Comparison of ENCODE assay signal across 23 cellular contexts in genomic region chr11:104771782-104772181, GRCh38.
DNase-seq lines count a peak whose midpoint lies in the region; ATAC-seq and TF ChIP-seq lines count a peak whose summit lies in the region.
"Had no signal": no experiment of that assay in that cellular context is flagged by ENCODE, and none has a peak within 500 bp of the region (broad histone marks: within the 10 kb centered on the region; RNA-seq: fewer than 3 reads in every experiment).

No MANE protein-coding gene starts in this region.

- BruUV-seq in PC-3 (replicated peaks; lab: Mats Ljungman, UMichigan) (no TSS peak), MCF 10A (replicated peaks; lab: Mats Ljungman, UMichigan) (no TSS peak)

- 0 out of 2 replicates have a peak overlapping the region, but pooled peaks have one; percentile 27 for H3K27ac ChIP-seq in PC-3 (ENCODE audit: low read length)
- peak overlapping the region; percentile 54 for H3K27ac ChIP-seq in fibroblast of lung (ENCODE audit: insufficient read depth, low read length)
- peak overlapping the region in 11 of 21 experiments; percentile 6 to 55 (median 45) for H3K27ac ChIP-seq in skin epidermis
- H3K27ac ChIP-seq: dorsolateral prefrontal cortex, upper lobe of left lung had no signal

- H3K27me3 ChIP-seq in PC-3 (ENCODE audit: low read length) (no peaks in the 10 kb centered on the region), fibroblast of lung (ENCODE audit: control insufficient read depth, insufficient read depth, low read length) (no peaks in the 10 kb centered on the region)
- H3K27me3 ChIP-seq: dorsolateral prefrontal cortex, upper lobe of left lung had no signal

- no peak overlapping the region for H3K4me2 ChIP-seq in PC-3 (ENCODE audit: low read length)
- no peak overlapping the region for H3K4me2 ChIP-seq in fibroblast of lung (ENCODE audit: extremely low read depth, insufficient read depth, low read length)

- H4K20me1 ChIP-seq in PC-3 (ENCODE audit: low read length) (no peaks in the 10 kb centered on the region), fibroblast of lung (ENCODE audit: control insufficient read depth, extremely low read depth, insufficient read depth, low read length) (no peaks in the 10 kb centered on the region)

- intact Hi-C loops in PC-3 (cut with micrococcal nuclease) (loop anchor here (5.0 kb wide), 3 partner anchors 104 to 164 kb away; no protein-coding TSS in a partner anchor), MCF 10A (cut with micrococcal nuclease) (no loop called here)

- DNase-seq in PC-3 (peak; percentile 85), MCF 10A (ENCODE audit: unreplicated experiment) (no peak), fibroblast of lung (ENCODE audit: low read depth in 2 of 2) (peak in 1 of 2 donors; percentile 33), HuH-7.5 (ENCODE audit: low spot score) (no peak), NCI-H2081 treated with DMSO at 0.1 percent for 48 hours (lab: John Stamatoyannopoulos, UW) (no peak), LoVo (ENCODE audit: low spot score) (no peak)
- DNase-seq in stimulated activated naive CD4-positive, alpha-beta T cell (lab: John Stamatoyannopoulos, UW): no peak
- DNase-seq: activated CD4-positive, alpha-beta T cell treated with anti-CD3 and anti-CD28 coated beads, Interleukin-2, amount 50 U/mL, for 4 hours; activated naive CD4-positive, alpha-beta T cell treated with anti-CD3 and anti-CD28 coated beads, Interleukin-2, amount 10 ng/mL, durations not matched to agents 7 days and 5 days; aorta; CD4-positive, CD25-positive, alpha-beta regulatory T cell; dorsolateral prefrontal cortex; GOT3; KBM-7; NCI-H1694; stimulated activated CD4-positive, alpha-beta T cell treated with anti-CD3 and anti-CD28 coated beads, Interleukin-1b, Interleukin-23, amount 100 ng/mL, for 48 hours; T1000; upper lobe of left lung had no signal

- H2AFZ ChIP-seq in PC-3 (ENCODE audit: low read length) (peak overlapping the region; percentile 9; the same call in 1 of the 2 replicates), fibroblast of lung (ENCODE audit: low read length) (peak overlapping the region; percentile 54)

- peak overlapping the region; percentile 46 for H3K27ac Mint-ChIP-seq in MCF 10A (ENCODE audit: low read depth, unreplicated experiment)
- H3K27ac Mint-ChIP-seq: activated T-helper 1 cell treated with anti-CD3 and anti-CD28 coated beads, Interleukin-12 subunit alpha, Interleukin-12 subunit beta, Interleukin-2, Interleukin-4 antibody, amounts not matched to agents 30 ng/mL and 10 ng/mL and 1 ng/mL, durations not matched to agents 14 hours and 24 hours and 36 hours; WTC11 had no signal

- peaks cover 18% of the 10 kb centered on the region for H3K9me3 Mint-ChIP-seq in MCF 10A (ENCODE audit: unreplicated experiment)
- H3K9me3 Mint-ChIP-seq: central memory CD8-positive, alpha-beta T cell had no signal

- H3K4me3 ChIP-seq in PC-3 (ENCODE audit: low read length): no peak overlapping the region
- no peak overlapping the region for H3K4me3 ChIP-seq in fibroblast of lung (replicated peaks in 1 of 4; ENCODE audit: control extremely low read depth in 1 of 4, insufficient read depth in 1 of 4, low read depth in 3 of 4, low read length in 4 of 4)
- no peak overlapping the region for H3K4me3 ChIP-seq in skin epidermis
- H3K4me3 ChIP-seq: lung, upper lobe of left lung had no signal

- POLR2A ChIA-PET in PC-3 (lab: Charles Lee; ENCODE audit: unreplicated experiment) (interaction anchor here (0.7 kb wide), 1 partner anchor 79 kb away, joined by 4 read pairs; no protein-coding TSS in a partner anchor), MCF 10A (lab: Yijun Ruan, JAX) (no interaction called here)

- H3K9me2 ChIP-seq in PC-3 (replicated peaks; ENCODE audit: low read length): no peaks in the 10 kb centered on the region

- no peaks in the 10 kb centered on the region for H3K79me2 ChIP-seq in PC-3 (ENCODE audit: low read length)
- no peaks in the 10 kb centered on the region for H3K79me2 ChIP-seq in fibroblast of lung (ENCODE audit: control insufficient read depth, insufficient read depth, low read length)

- H3K36me3 Mint-ChIP-seq in MCF 10A (ENCODE audit: insufficient read depth, unreplicated experiment): no peaks in the 10 kb centered on the region
- H3K36me3 Mint-ChIP-seq: CD4-positive, CD25-positive, alpha-beta regulatory T cell had no signal

- H3K36me3 ChIP-seq in PC-3 (ENCODE audit: low read depth, low read length) (no peaks in the 10 kb centered on the region), fibroblast of lung (ENCODE audit: control insufficient read depth, insufficient read depth, low read length) (no peaks in the 10 kb centered on the region)
- H3K36me3 ChIP-seq: upper lobe of left lung had no signal

- CTCF ChIA-PET in PC-3 (lab: Charles Lee): no interaction called here
- CTCF ChIA-PET in MCF 10A (lab: Yijun Ruan, JAX): no interaction called here

- peaks cover 4% of the 10 kb centered on the region for H3F3A ChIP-seq in PC-3 (ENCODE audit: low read length, unreplicated experiment)

- H3K27me3 Mint-ChIP-seq in MCF 10A (ENCODE audit: insufficient read depth, unreplicated experiment): no peaks in the 10 kb centered on the region
- H3K27me3 Mint-ChIP-seq: activated naive CD4-positive, alpha-beta T cell treated with anti-CD3 and anti-CD28 coated beads, Interleukin-2, amount 10 ng/mL, durations not matched to agents 7 days and 5 days; CD4-positive, CD25-positive, alpha-beta regulatory T cell; central memory CD8-positive, alpha-beta T cell had no signal

- no peak for TF ChIP-seq CTCF in PC-3 (conservative IDR thresholded peaks at IDR 0.05; ENCODE audit: low read depth, low read length)
- no peak for TF ChIP-seq CTCF in MCF 10A (IDR thresholded peaks at IDR 0.05; ENCODE audit: unreplicated experiment)
- no peak for TF ChIP-seq CTCF in fibroblast of lung (conservative IDR thresholded peaks at IDR 0.05 in 1 of 2, IDR thresholded peaks at IDR 0.05 in 1 of 2; ENCODE audit: low read depth in 1 of 2, low read length in 2 of 2)

- H3K9ac ChIP-seq in PC-3 (ENCODE audit: low read length) (no peak overlapping the region), fibroblast of lung (ENCODE audit: insufficient read depth, low read length) (no peak overlapping the region)

- ATAC-seq in PC-3: no peak
- ATAC-seq: WTC11 had no signal

- no peaks in the 10 kb centered on the region for H3K9me3 ChIP-seq in PC-3 (ENCODE audit: low read length)
- H3K9me3 ChIP-seq in fibroblast of lung (ENCODE audit: control insufficient read depth, insufficient read depth, low read depth, low read length): no peaks in the 10 kb centered on the region
- H3K9me3 ChIP-seq: upper lobe of left lung had no signal

- H3K4me3 Mint-ChIP-seq in MCF 10A (ENCODE audit: unreplicated experiment): no peak overlapping the region
- H3K4me3 Mint-ChIP-seq: activated naive CD4-positive, alpha-beta T cell treated with anti-CD3 and anti-CD28 coated beads, Interleukin-2, amount 10 ng/mL, durations not matched to agents 7 days and 5 days; activated T-helper 1 cell treated with anti-CD3 and anti-CD28 coated beads, Interleukin-12 subunit alpha, Interleukin-12 subunit beta, Interleukin-2, Interleukin-4 antibody, amounts not matched to agents 30 ng/mL and 10 ng/mL and 1 ng/mL, durations not matched to agents 14 hours and 24 hours and 36 hours; central memory CD8-positive, alpha-beta T cell; WTC11 had no signal

- peaks cover 32% of the 10 kb centered on the region for H3K4me1 ChIP-seq in PC-3 (ENCODE audit: insufficient read depth, low read length)
- peaks cover 4% of the 10 kb centered on the region for H3K4me1 ChIP-seq in fibroblast of lung (ENCODE audit: control insufficient read depth, extremely low read depth, insufficient read depth, low read length)

- peaks cover 7% of the 10 kb centered on the region for H3K4me1 Mint-ChIP-seq in MCF 10A (ENCODE audit: insufficient read depth, unreplicated experiment)
- H3K4me1 Mint-ChIP-seq: central memory CD8-positive, alpha-beta T cell had no signal
